ENCODE assay signal across 1 cellular context in the genomic region with DNA sequence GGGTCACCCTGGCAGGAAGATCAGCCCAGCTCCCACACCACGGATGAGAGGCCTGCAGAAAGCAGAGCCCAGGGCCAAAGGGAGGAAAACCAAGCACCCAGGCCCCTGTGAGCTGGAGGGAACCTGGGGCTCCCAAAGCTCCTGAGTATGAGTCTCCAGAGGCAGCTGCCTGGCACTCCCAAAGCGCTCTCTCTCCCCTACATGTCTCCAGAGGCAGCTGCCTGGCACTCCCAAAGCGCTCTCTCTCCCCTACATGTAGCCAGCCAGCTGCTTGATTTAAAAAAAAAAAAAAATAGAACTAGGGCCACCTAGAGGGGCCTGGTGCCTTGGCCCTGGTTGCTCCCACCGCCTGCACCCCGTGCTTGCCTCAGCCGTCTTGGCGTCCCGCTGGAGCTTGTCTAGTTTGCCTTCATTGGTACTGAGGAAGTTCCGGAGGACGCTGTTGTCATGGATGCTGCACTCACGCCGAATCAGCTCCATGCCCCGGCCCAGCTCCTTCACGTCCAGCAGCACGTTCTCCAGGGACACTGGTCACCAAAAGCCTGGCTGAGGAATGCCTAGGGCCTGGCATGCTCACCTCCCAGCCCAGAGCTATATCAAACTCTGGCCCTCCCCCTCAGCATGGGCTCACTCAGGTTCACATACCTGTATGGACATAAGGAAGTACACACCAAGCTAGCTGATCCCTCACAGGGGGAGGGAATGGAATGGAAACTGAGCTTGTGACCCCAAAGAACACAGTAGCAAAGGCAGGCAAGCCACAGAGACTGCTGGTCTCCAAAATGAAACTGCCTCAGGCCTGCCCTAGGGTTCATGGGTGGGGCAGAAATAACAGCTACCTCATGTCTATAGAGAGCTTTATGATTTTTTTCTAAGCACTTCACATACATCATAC.
TF ChIP-seq lines count a peak whose summit lies in the region.

No MANE protein-coding gene starts in this region.

TF ChIP-seq in endothelial cell of umbilical vein, 7 proteins besides CTCF, POLR2A, EP300 and RAD21:
- TF ChIP-seq FOS (IDR thresholded peaks at IDR 0.05; ENCODE audit: borderline replicate concordance, insufficient read depth, low read length) (no peak), JUN (IDR thresholded peaks at IDR 0.05; ENCODE audit: borderline replicate concordance, insufficient read depth, insufficient read length, low read depth) (no peak), MYC (IDR thresholded peaks at IDR 0.05; ENCODE audit: low read depth, low read length) (no peak), GATA2 (IDR thresholded peaks at IDR 0.05; ENCODE audit: insufficient read depth, insufficient read length, low read depth, low read length) (no peak), EZH2 (IDR thresholded peaks at IDR 0.05; ENCODE audit: borderline replicate concordance, low read depth, low read length, severe bottlenecking) (no peak), POLR2AphosphoS5 (IDR thresholded peaks at IDR 0.05; ENCODE audit: insufficient read depth, low read depth, low read length) (no peak)
- TF ChIP-seq, protein P1, sequence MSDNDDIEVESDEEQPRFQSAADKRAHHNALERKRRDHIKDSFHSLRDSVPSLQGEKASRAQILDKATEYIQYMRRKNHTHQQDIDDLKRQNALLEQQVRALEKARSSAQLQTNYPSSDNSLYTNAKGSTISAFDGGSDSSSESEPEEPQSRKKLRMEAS (IDR thresholded peaks at IDR 0.05; ENCODE audit: insufficient read depth, insufficient read length): no peak
